Comparison of ENCODE assay signal across 1 cellular context in genomic region chr12:120352117-120352516, GRCh38.
A peak's percentile ranks its signal among the peaks of the same experiment; 100 is the strongest.
TF ChIP-seq lines count a peak whose summit lies in the region.

No MANE protein-coding gene starts in this region.

TF ChIP-seq in K562, 482 proteins besides CTCF, POLR2A, EP300 and RAD21:
- TF ChIP-seq SREBF1 (IDR thresholded peaks at IDR 0.05; ENCODE audit: borderline replicate concordance, low read depth, low read length): no peak
- TF ChIP-seq ATF3 (IDR thresholded peaks at IDR 0.05): peak; percentile 51; the same call in 1 of the 2 replicates
- TF ChIP-seq ATF3 (CRISPR knock-in tag; conservative IDR thresholded peaks at IDR 0.05): no peak
- no peak for TF ChIP-seq NCOR1 (IDR thresholded peaks at IDR 0.05)
- no peak for TF ChIP-seq E2F1 (CRISPR knock-in tag; IDR thresholded peaks at IDR 0.05)
- TF ChIP-seq HIVEP1 (CRISPR knock-in tag; IDR thresholded peaks at IDR 0.05): no peak
- TF ChIP-seq ZNF398 (CRISPR knock-in tag; IDR thresholded peaks at IDR 0.05): no peak
